Comparison of ENCODE assay signal across 1 cellular context in genomic region chr2:62231541-62231940, GRCh38.
TF ChIP-seq lines count a peak whose summit lies in the region.

No MANE protein-coding gene starts in this region.

TF ChIP-seq in SK-N-SH treated with all-trans-retinoic acid at 6 μM for 48 hours, 23 proteins besides CTCF, POLR2A, EP300 and RAD21 (continued from another document):
- TF ChIP-seq TSHZ2 (CRISPR knock-in tag; IDR thresholded peaks at IDR 0.05) (no peak), ZFP30 (CRISPR knock-in tag; IDR thresholded peaks at IDR 0.05) (no peak), ZNF70 (CRISPR knock-in tag; IDR thresholded peaks at IDR 0.05) (no peak), ARNTL (CRISPR knock-in tag; IDR thresholded peaks at IDR 0.05; ENCODE audit: borderline replicate concordance, low read depth) (no peak), OSR1 (CRISPR knock-in tag; IDR thresholded peaks at IDR 0.05) (no peak), POU6F1 (CRISPR knock-in tag; IDR thresholded peaks at IDR 0.05; ENCODE audit: borderline replicate concordance, low read depth) (no peak), ESRRG (CRISPR knock-in tag; IDR thresholded peaks at IDR 0.05) (no peak), ZNF565 (CRISPR knock-in tag; conservative IDR thresholded peaks at IDR 0.05; ENCODE audit: low read depth) (no peak), SNAI2 (CRISPR knock-in tag; IDR thresholded peaks at IDR 0.05) (no peak), RARB (CRISPR knock-in tag; IDR thresholded peaks at IDR 0.05) (no peak), TCF4 (CRISPR knock-in tag; IDR thresholded peaks at IDR 0.05; ENCODE audit: borderline replicate concordance) (no peak), ZC3H10 (CRISPR knock-in tag; IDR thresholded peaks at IDR 0.05) (no peak)
- TF ChIP-seq, protein P1, sequence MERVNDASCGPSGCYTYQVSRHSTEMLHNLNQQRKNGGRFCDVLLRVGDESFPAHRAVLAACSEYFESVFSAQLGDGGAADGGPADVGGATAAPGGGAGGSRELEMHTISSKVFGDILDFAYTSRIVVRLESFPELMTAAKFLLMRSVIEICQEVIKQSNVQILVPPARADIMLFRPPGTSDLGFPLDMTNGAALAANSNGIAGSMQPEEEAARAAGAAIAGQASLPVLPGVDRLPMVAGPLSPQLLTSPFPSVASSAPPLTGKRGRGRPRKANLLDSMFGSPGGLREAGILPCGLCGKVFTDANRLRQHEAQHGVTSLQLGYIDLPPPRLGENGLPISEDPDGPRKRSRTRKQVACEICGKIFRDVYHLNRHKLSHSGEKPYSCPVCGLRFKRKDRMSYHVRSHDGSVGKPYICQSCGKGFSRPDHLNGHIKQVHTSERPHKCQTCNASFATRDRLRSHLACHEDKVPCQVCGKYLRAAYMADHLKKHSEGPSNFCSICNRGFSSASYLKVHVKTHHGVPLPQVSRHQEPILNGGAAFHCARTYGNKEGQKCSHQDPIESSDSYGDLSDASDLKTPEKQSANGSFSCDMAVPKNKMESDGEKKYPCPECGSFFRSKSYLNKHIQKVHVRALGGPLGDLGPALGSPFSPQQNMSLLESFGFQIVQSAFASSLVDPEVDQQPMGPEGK (CRISPR knock-in tag; IDR thresholded peaks at IDR 0.05; ENCODE audit: borderline replicate concordance): no peak
